In genomic region chr13:28138756-28139470, GRCh38 we compare ENCODE assay signal across 9 cellular contexts. TPM values are rescaled to one million over a fixed set of nuclear protein-coding genes. Genes with fewer than 3 reads are reported as not detected.
A peak's percentile ranks its signal among the peaks of the same experiment; 100 is the strongest.
DNase-seq lines count a peak whose midpoint lies in the region; ATAC-seq, FAIRE-seq and TF ChIP-seq lines count a peak whose summit lies in the region.
"Had no signal": no experiment of that assay in that cellular context is flagged by ENCODE, and none has a peak within 500 bp of the region (broad histone marks: within the 10 kb centered on the region; RNA-seq: fewer than 3 reads in every experiment).

No MANE protein-coding gene starts in this region.

- H3K4me1 ChIP-seq in endothelial cell of umbilical vein (ENCODE audit: control insufficient read depth, extremely low read depth, insufficient read depth, low read length): peaks cover 20% of the 10 kb centered on the region

- ATAC-seq in GM19035 (IDR thresholded peaks at IDR 0.05; ENCODE audit: unreplicated experiment) (peak; percentile 40), HG03354 (IDR thresholded peaks at IDR 0.05; ENCODE audit: poor library complexity, severe bottlenecking, unreplicated experiment) (peak; percentile 50)

- POLR2A ChIA-PET in endothelial cell of umbilical vein (lab: Charles Lee): no interaction called here

- H3K9me3 ChIP-seq in endothelial cell of umbilical vein (replicated peaks; ENCODE audit: control insufficient read depth, insufficient read depth, low read length): no peaks in the 10 kb centered on the region

- H4K20me1 ChIP-seq in endothelial cell of umbilical vein (replicated peaks; ENCODE audit: control insufficient read depth, extremely low read depth, insufficient read depth, low read length): peaks cover 9% of the 10 kb centered on the region

- peak overlapping the region; percentile 78 to 99 (median 95) for H3K4me3 ChIP-seq in endothelial cell of umbilical vein (replicated peaks in 1 of 3; ENCODE audit: insufficient read depth in 1 of 3, low read depth in 1 of 3, low read length in 3 of 3)

- no peak for TF ChIP-seq POLR2A in endothelial cell of umbilical vein (IDR thresholded peaks at IDR 0.05; ENCODE audit: low read depth, low read length)

- H3K9me1 ChIP-seq in endothelial cell of umbilical vein (replicated peaks; ENCODE audit: control insufficient read depth, extremely low read depth, insufficient read depth, low read length): no peaks in the 10 kb centered on the region

- dilution Hi-C loops in endothelial cell of umbilical vein (cut with MboI; ENCODE audit: extremely low pct_ligation_motif_present, low sequenced_read_pairs): no loop called here

- no peaks in the 10 kb centered on the region for H3K27me3 ChIP-seq in endothelial cell of umbilical vein (ENCODE audit: control insufficient read depth in 2 of 2, insufficient read depth in 2 of 2, low read length in 2 of 2)

- peak overlapping the region; percentile 93 for H3K27ac ChIP-seq in endothelial cell of umbilical vein (ENCODE audit: insufficient read depth, low read depth, low read length)

- CTCF ChIA-PET in endothelial cell of umbilical vein (lab: Charles Lee): interaction anchor here (1.0 to 1.5 kb wide), 2 partner anchors 9 to 141 kb away, joined by 3 read pairs; no protein-coding TSS in a partner anchor

- peak overlapping the region; percentile 98 for H3K9ac ChIP-seq in endothelial cell of umbilical vein (replicated peaks; ENCODE audit: extremely low read depth, insufficient read depth, low read length)

- intact Hi-C loops in endothelial cell of umbilical vein (cut with micrococcal nuclease): loop anchor here (2.0 to 10.0 kb wide), 4 partner anchors 120 to 498 kb away; partner anchors contain the start of gene FLT1

- peaks cover 54% of the 10 kb centered on the region for H3K79me2 ChIP-seq in endothelial cell of umbilical vein (ENCODE audit: control insufficient read depth, insufficient read depth, low read length)

- peak overlapping the region; percentile 35 for H3K4me2 ChIP-seq in endothelial cell of umbilical vein (ENCODE audit: insufficient read depth, low read length)

- peak overlapping the region; percentile 52 for H2AFZ ChIP-seq in endothelial cell of umbilical vein (ENCODE audit: low read depth, low read length)

- H3K36me3 ChIP-seq in endothelial cell of umbilical vein (ENCODE audit: control insufficient read depth in 2 of 2, extremely low read depth in 1 of 2, insufficient read depth in 2 of 2, low read length in 2 of 2): no peaks in the 10 kb centered on the region

- peak; percentile 82 for DNase-seq in Ammon's horn (ENCODE audit: low spot score)
- peak; percentile 99 for DNase-seq in NOMO-1 treated with dmso at 0.1 percent for 144 hours (lab: John Stamatoyannopoulos, UW; ENCODE audit: unreplicated experiment)
- DNase-seq in activated CD8-positive, alpha-beta memory T cell treated with anti-CD3 and anti-CD28 coated beads, Interleukin-2, amount 50 U/mL, for 48 hours: peak; percentile 90
- peak; percentile 87 for DNase-seq in endothelial cell of umbilical vein (ENCODE audit: low read depth, low spot score)
- DNase-seq in midbrain (lab: John Stamatoyannopoulos, UW): peak; percentile 62
- DNase-seq in stimulated activated CD8-positive, alpha-beta memory T cell treated with anti-CD3 and anti-CD28 coated beads, Interleukin-15, amount 100 ng/mL, for 4 hours (ENCODE audit: low read depth in 2 of 2): peak; percentile 82 to 88

- TSS peak; percentile 6 for BruUV-seq in endothelial cell of umbilical vein (replicated peaks; lab: Mats Ljungman, UMichigan)

- FAIRE-seq in endothelial cell of umbilical vein (lab: Jason Lieb, UNC): peak; percentile 63

- TF ChIP-seq CTCF in endothelial cell of umbilical vein (IDR thresholded peaks at IDR 0.05; ENCODE audit: extremely low read depth in 1 of 2, insufficient read depth in 1 of 2, low read depth in 1 of 2, low read length in 2 of 2): no peak

TF ChIP-seq in endothelial cell of umbilical vein, 7 proteins besides CTCF, POLR2A, EP300 and RAD21:
- peak; percentile 68 for TF ChIP-seq MYC (IDR thresholded peaks at IDR 0.05; ENCODE audit: low read depth, low read length)
- TF ChIP-seq POLR2AphosphoS5 (IDR thresholded peaks at IDR 0.05; ENCODE audit: insufficient read depth, low read depth, low read length): peak; percentile 64
- TF ChIP-seq JUN (IDR thresholded peaks at IDR 0.05; ENCODE audit: borderline replicate concordance, insufficient read depth, insufficient read length, low read depth): no peak
- TF ChIP-seq MAX (IDR thresholded peaks at IDR 0.05; ENCODE audit: insufficient read depth, insufficient read length): peak; percentile 31
- no peak for TF ChIP-seq EZH2 (IDR thresholded peaks at IDR 0.05; ENCODE audit: borderline replicate concordance, low read depth, low read length, severe bottlenecking)

RNA-seq across cellular contexts. Expression of gene PAN3, which starts 0.6 kb away (rescaled TPM):
- total RNA-seq in endothelial cell of umbilical vein: 31.6 and 31.9 TPM in 2 replicates
- 7.8 and 8.5 TPM in 2 replicates for polyA plus RNA-seq in endothelial cell of umbilical vein
- 7.0 and 7.6 TPM in 2 replicates for polyA plus RNA-seq in endothelial cell of umbilical vein (2011; cell fraction: cytosol; rRNA removed)
- polyA plus RNA-seq in endothelial cell of umbilical vein (2011; cell fraction: nucleus; rRNA removed): 30.2 and 35.7 TPM in 2 replicates
- polyA plus RNA-seq in endothelial cell of umbilical vein (2012): 12.1 and 14.4 TPM in 2 replicates
- 41.9 and 47.5 TPM in 2 replicates for polyA minus RNA-seq in endothelial cell of umbilical vein
- polyA minus RNA-seq in endothelial cell of umbilical vein (2011; cell fraction: cytosol; rRNA and poly(A)+ RNA removed): 13.8 TPM
- polyA minus RNA-seq in endothelial cell of umbilical vein (2011; cell fraction: nucleus; rRNA and poly(A)+ RNA removed): 53.3 and 78.6 TPM in 2 replicates

RNA-seq across cellular contexts. Expression of gene FLT3, which starts 38.5 kb away (rescaled TPM):
- total RNA-seq in endothelial cell of umbilical vein: not detected in 2 replicates
- 0.03 TPM in 1 of 2 replicates, not detected in the other for polyA plus RNA-seq in endothelial cell of umbilical vein
- not detected in 2 replicates for polyA plus RNA-seq in endothelial cell of umbilical vein (2011; cell fraction: cytosol; rRNA removed)
- polyA plus RNA-seq in endothelial cell of umbilical vein (2011; cell fraction: nucleus; rRNA removed): not detected in 2 replicates
- not detected in 2 replicates for polyA plus RNA-seq in endothelial cell of umbilical vein (2012)
- not detected in 2 replicates for polyA minus RNA-seq in endothelial cell of umbilical vein
- not detected for polyA minus RNA-seq in endothelial cell of umbilical vein (2011; cell fraction: cytosol; rRNA and poly(A)+ RNA removed)
- not detected in 2 replicates for polyA minus RNA-seq in endothelial cell of umbilical vein (2011; cell fraction: nucleus; rRNA and poly(A)+ RNA removed)
- total RNA-seq: T-helper 2 cell treated with Interferon-gamma antibody and Interleukin-4, amounts not matched to agents 100 ng/mL and 5 ng/mL, for 36 hours had no signal

Comparison
In these comparisons a context has a peak if more than half of its experiments do, and no peak if none do; other contexts are left out.
1. Peak in every context shown above with its lines: DNase-seq, ATAC-seq, H3K4me3 ChIP-seq and H3K27ac ChIP-seq.